In the genomic region with DNA sequence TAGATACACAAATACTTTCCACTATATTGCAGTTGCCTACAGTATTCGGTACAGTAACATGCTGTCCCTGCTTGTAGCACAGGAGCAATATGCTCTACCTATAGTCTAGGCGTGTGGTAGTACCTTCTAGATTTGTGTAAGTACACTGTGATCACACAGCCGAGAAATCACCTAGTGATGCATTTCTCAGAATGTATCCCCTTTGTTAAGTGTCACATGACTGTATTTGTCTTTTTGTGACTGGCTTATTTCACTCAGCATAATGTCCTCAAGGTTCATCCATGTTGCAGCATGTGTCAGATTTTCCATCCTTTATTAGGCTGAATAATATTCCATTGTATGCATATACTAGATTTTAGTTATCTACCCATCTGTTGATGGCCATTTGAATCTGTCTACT, we compare ENCODE assay signal across 28 cellular contexts.
"Had no signal": no experiment of that assay in that cellular context is flagged by ENCODE, and none has a peak within 500 bp of the region (broad histone marks: within the 10 kb centered on the region; RNA-seq: fewer than 3 reads in every experiment).

No MANE protein-coding gene starts in this region.

- H3K4me1 Mint-ChIP-seq: nephron, neural progenitor cell had no signal

- H3K27me3 Mint-ChIP-seq: progenitor cell of endocrine pancreas; stimulated activated naive B cell treated with anti-CD40 and anti-IgM and Interleukin-4, amounts not matched to agents 10 μg/mL and 1 μg/mL and 100 μg/mL, for 72 hours had no signal

- H3K36me3 ChIP-seq: neural progenitor cell, ovary, right lobe of liver, sigmoid colon, stomach, thoracic aorta, thyroid gland, upper lobe of left lung, vagina had no signal

- H3K9me3 ChIP-seq: ovary, psoas muscle, thyroid gland had no signal

- H3K4me2 ChIP-seq: neural progenitor cell had no signal

- H3K4me1 ChIP-seq: parathyroid adenoma, psoas muscle, right lobe of liver, sigmoid colon, stomach, thyroid gland, tibial nerve, upper lobe of left lung, vagina had no signal

- ATAC-seq: natural killer cell; psoas muscle; right cardiac atrium; right lobe of liver; stimulated activated effector memory CD8-positive, alpha-beta T cell treated with anti-CD3 and anti-CD28 coated beads, Interleukin-12 subunit alpha, Interleukin-12 subunit beta, amount 100 ng/mL, for 72 hours; stimulated activated naive B cell treated with anti-CD40 and anti-IgM and Interleukin-4, amounts not matched to agents 10 μg/mL and 1 μg/mL and 100 μg/mL, for 72 hours had no signal

- H3K27ac ChIP-seq: neural progenitor cell, ovary, parathyroid adenoma, psoas muscle, right lobe of liver, sigmoid colon, stomach, thoracic aorta, thyroid gland, tibial nerve, upper lobe of left lung, vagina had no signal

- H3K27ac Mint-ChIP-seq: natural killer cell; nephron; neural progenitor cell; progenitor cell of endocrine pancreas; stimulated activated effector memory CD8-positive, alpha-beta T cell treated with anti-CD3 and anti-CD28 coated beads, Interleukin-12 subunit alpha, Interleukin-12 subunit beta, amount 100 ng/mL, for 72 hours; stimulated activated naive B cell treated with anti-CD40 and anti-IgM and Interleukin-4, amounts not matched to agents 10 μg/mL and 1 μg/mL and 100 μg/mL, for 72 hours had no signal

- H2AFZ ChIP-seq: neural progenitor cell, parathyroid adenoma had no signal

- H3K4me3 Mint-ChIP-seq: natural killer cell; nephron; neural progenitor cell; stimulated activated effector memory CD8-positive, alpha-beta T cell treated with anti-CD3 and anti-CD28 coated beads, Interleukin-12 subunit alpha, Interleukin-12 subunit beta, amount 100 ng/mL, for 72 hours; stimulated activated naive B cell treated with anti-CD40 and anti-IgM and Interleukin-4, amounts not matched to agents 10 μg/mL and 1 μg/mL and 100 μg/mL, for 72 hours had no signal

- H3K9ac ChIP-seq: neural progenitor cell, parathyroid adenoma had no signal

- H3K4me3 ChIP-seq: neural progenitor cell, ovary, psoas muscle, right lobe of liver, sigmoid colon, stomach, thoracic aorta, thyroid gland, tibial nerve, upper lobe of left lung, vagina had no signal

- FAIRE-seq: small intestine, urothelium cell line had no signal

- H3K27me3 ChIP-seq: neural progenitor cell, ovary, right lobe of liver, sigmoid colon, stomach, thyroid gland, tibial nerve, upper lobe of left lung, vagina had no signal

- DNase-seq: natural killer cell; occipital lobe; ovary; posterior cingulate gyrus; psoas muscle; right cardiac atrium; right lobe of liver; sigmoid colon; small intestine; stimulated activated CD4-positive, alpha-beta T cell treated with anti-CD3 and anti-CD28 coated beads, Interleukin-15, amount 100 ng/mL, for 24 hours; stimulated activated CD4-positive, alpha-beta T cell treated with anti-CD3 and anti-CD28 coated beads, Interleukin-2, amount 100 ng/mL, for 24 hours; stimulated activated CD4-positive, alpha-beta T cell treated with anti-CD3 and anti-CD28 coated beads, Interleukin-2, amount 100 ng/mL, for 48 hours; stimulated activated CD4-positive, alpha-beta T cell treated with anti-CD3 and anti-CD28 coated beads, Interleukin-4, amount 100 ng/mL, for 24 hours; stimulated activated naive B cell treated with anti-CD40 and anti-IgM and Interleukin-4, amounts not matched to agents 10 μg/mL and 1 μg/mL and 100 μg/mL, for 72 hours; stimulated activated naive CD4-positive, alpha-beta T cell treated with Interleukin-2 at 50 U/mL for 16 hours; stomach; thyroid gland; trophoblast cell; upper lobe of left lung had no signal
